ENCODE assay signal across 8 cellular contexts in genomic region chrX:155215443-155216178, GRCh38. TPM values are rescaled to one million over a fixed set of nuclear protein-coding genes. Genes with fewer than 3 reads are reported as not detected.
DNase-seq lines count a peak whose midpoint lies in the region; ATAC-seq and TF ChIP-seq lines count a peak whose summit lies in the region.

No MANE protein-coding gene starts in this region.

- H3K36me3 ChIP-seq in mesenchymal stem cell (ENCODE audit: control insufficient read depth in 1 of 2, insufficient read depth in 2 of 2, low read depth in 1 of 2, low read length in 2 of 2) (peaks cover 0 to 4% of the 10 kb centered on the region in 2 experiments), upper lobe of right lung (no peaks in the 10 kb centered on the region)

- H4K91ac ChIP-seq in mesenchymal stem cell (ENCODE audit: low read length), result peak overlapping the region; percentile 50

- H3K14ac ChIP-seq in mesenchymal stem cell (ENCODE audit: low read length in 2 of 2), result peak overlapping the region in 1 of 2 experiments; percentile 48

- H3K4me2 ChIP-seq in mesenchymal stem cell (ENCODE audit: low read length, poor library complexity, severe bottlenecking), result peak overlapping the region; percentile 53

- no peak overlapping the region for H3K23ac ChIP-seq in mesenchymal stem cell (ENCODE audit: low read length in 2 of 2)

- WGBS in mesenchymal stem cell, result 43% methylated on average over 13 of the region's 15 CpGs

- H3K9me3 Mint-ChIP-seq in IgD-negative memory B cell, result no peaks in the 10 kb centered on the region

- H3K9me3 ChIP-seq in mesenchymal stem cell (ENCODE audit: control insufficient read depth, low read length) (no peaks in the 10 kb centered on the region), upper lobe of right lung (no peaks in the 10 kb centered on the region)

- H3K4me1 Mint-ChIP-seq in IgD-negative memory B cell, result peaks cover 8 to 19% (median 12%) of the 10 kb centered on the region in 3 donors

- H3K27ac ChIP-seq in mesenchymal stem cell (ENCODE audit: low read length, poor library complexity, severe bottlenecking) (peak overlapping the region; percentile 62), upper lobe of right lung (peak overlapping the region; percentile 90)

- H3K79me1 ChIP-seq in mesenchymal stem cell (replicated peaks; ENCODE audit: low read length, poor library complexity, severe bottlenecking), result no peaks in the 10 kb centered on the region

- H3K4me3 ChIP-seq in GM12865 (ENCODE audit: low read depth, low read length) (peak overlapping the region; percentile 59), cardiac fibroblast (replicated peaks in 1 of 2; ENCODE audit: low read depth in 2 of 2, low read length in 2 of 2) (peak overlapping the region; percentile 61 to 82), mesenchymal stem cell (ENCODE audit: insufficient read depth in 1 of 2, low read depth in 1 of 2, low read length in 2 of 2) (peak overlapping the region; percentile 66 to 89), upper lobe of right lung (peak overlapping the region; percentile 68)

- H3K4ac ChIP-seq in mesenchymal stem cell (ENCODE audit: low read depth in 1 of 2, low read length in 2 of 2), result peak overlapping the region in 1 of 2 experiments; percentile 61

- no peaks in the 10 kb centered on the region for H3K27me3 Mint-ChIP-seq in IgD-negative memory B cell

- H3K4me1 ChIP-seq in mesenchymal stem cell (ENCODE audit: control insufficient read depth, insufficient read depth, low read depth, low read length) (no peaks in the 10 kb centered on the region), upper lobe of right lung (no peaks in the 10 kb centered on the region)

- H2BK5ac ChIP-seq in mesenchymal stem cell (ENCODE audit: low read depth, low read length, poor library complexity, severe bottlenecking), result no peak overlapping the region

- peak overlapping the region; percentile 80 to 98 (median 92) for H3K27ac Mint-ChIP-seq in IgD-negative memory B cell

- H2BK12ac ChIP-seq in mesenchymal stem cell (ENCODE audit: low read length in 2 of 2), result no peak overlapping the region

- H3K27me3 ChIP-seq in mesenchymal stem cell (ENCODE audit: control insufficient read depth in 1 of 2, insufficient read depth in 1 of 2, low read length in 2 of 2), result no peaks in the 10 kb centered on the region
- H3K27me3 ChIP-seq in upper lobe of right lung, result no peaks in the 10 kb centered on the region

- ATAC-seq in GM21529 (IDR thresholded peaks at IDR 0.05; ENCODE audit: unreplicated experiment), result peak; percentile 34
- ATAC-seq in upper lobe of right lung, result peak; percentile 37

- no peak overlapping the region for H2BK15ac ChIP-seq in mesenchymal stem cell (ENCODE audit: low read depth, poor library complexity, severe bottlenecking)

- peak overlapping the region in 1 of 2 experiments; percentile 84 for H3K18ac ChIP-seq in mesenchymal stem cell (ENCODE audit: low read depth in 1 of 2, low read length in 2 of 2)

- intact Hi-C loops in upper lobe of right lung (cut with DNase I), result no loop called here

- TF ChIP-seq CTCF in GM12865 (IDR thresholded peaks at IDR 0.05; ENCODE audit: insufficient read depth, low read depth, low read length, missing control alignments) (no peak), cardiac fibroblast (IDR thresholded peaks at IDR 0.05; ENCODE audit: low read depth, low read length) (no peak), upper lobe of right lung (IDR thresholded peaks at IDR 0.05) (no peak)

- H3K36me3 Mint-ChIP-seq in IgD-negative memory B cell, result peaks cover 1% of the 10 kb centered on the region

- peak overlapping the region; percentile 75 for H4K8ac ChIP-seq in mesenchymal stem cell (ENCODE audit: low read length)

- H2AFZ ChIP-seq in mesenchymal stem cell (ENCODE audit: low read depth, low read length), result peak overlapping the region; percentile 89

- peak overlapping the region; percentile 90 to 98 (median 92) for H3K4me3 Mint-ChIP-seq in IgD-negative memory B cell

- H3K9ac ChIP-seq in mesenchymal stem cell (ENCODE audit: low read length), result peak overlapping the region; percentile 91

- no peak overlapping the region for H2AK5ac ChIP-seq in mesenchymal stem cell (ENCODE audit: low read length, severe bottlenecking)

- DNase-seq in GM12865 (ENCODE audit: low read depth), result no peak
- no peak for DNase-seq in cardiac fibroblast (ENCODE audit: low read depth in 2 of 2)
- no peak for DNase-seq in mesenchymal stem cell
- DNase-seq in upper lobe of right lung, result no peak
- no peak for DNase-seq in NCI-H82 treated with DMSO at 0.1 percent for 48 hours (lab: John Stamatoyannopoulos, UW; ENCODE audit: unreplicated experiment)
- no peak for DNase-seq in HPDE6-E6E7 (ENCODE audit: extremely low spot score)

- H2BK120ac ChIP-seq in mesenchymal stem cell (ENCODE audit: low read depth, low read length), result no peak overlapping the region

RNA-seq across cellular contexts. Expression of gene VBP1, which starts 0.6 kb away (rescaled TPM):
- 55.7 TPM for polyA plus RNA-seq in IgD-negative memory B cell
- 35.4 TPM for polyA plus RNA-seq in mesenchymal stem cell (2013, experiment 1 of 2)
- polyA plus RNA-seq in mesenchymal stem cell (2013, experiment 2 of 2), result 39.8 TPM
- total RNA-seq in upper lobe of right lung, result 33.9 TPM

RNA-seq across cellular contexts. Expression of gene RAB39B, which starts 48.7 kb away (rescaled TPM):
- 5.2 TPM for polyA plus RNA-seq in IgD-negative memory B cell
- polyA plus RNA-seq in mesenchymal stem cell (2013, experiment 1 of 2), result not detected
- 0.03 TPM for polyA plus RNA-seq in mesenchymal stem cell (2013, experiment 2 of 2)
- 0.75 TPM for total RNA-seq in upper lobe of right lung
